ENCODE assay signal across 5 cellular contexts in genomic region chr15:82918607-82919230, GRCh38.
"Had no signal": no experiment of that assay in that cellular context is flagged by ENCODE, and none has a peak within 500 bp of the region (broad histone marks: within the 10 kb centered on the region; RNA-seq: fewer than 3 reads in every experiment).

No MANE protein-coding gene starts in this region.

- H3K4me3 ChIP-seq: smooth muscle cell had no signal

- DNase-seq: activated effector memory CD4-positive, alpha-beta T cell treated with anti-CD3 and anti-CD28 coated beads, Interleukin-2, amount 50 U/mL, for 16 hours; activated T-cell treated with anti-CD3 and anti-CD28 coated beads, Interleukin-2, amount 50 U/mL, for 1 hour; glutamatergic neuron; SIG-M5 had no signal
